15 cellular contexts compared by ENCODE assay signal in the genomic region with DNA sequence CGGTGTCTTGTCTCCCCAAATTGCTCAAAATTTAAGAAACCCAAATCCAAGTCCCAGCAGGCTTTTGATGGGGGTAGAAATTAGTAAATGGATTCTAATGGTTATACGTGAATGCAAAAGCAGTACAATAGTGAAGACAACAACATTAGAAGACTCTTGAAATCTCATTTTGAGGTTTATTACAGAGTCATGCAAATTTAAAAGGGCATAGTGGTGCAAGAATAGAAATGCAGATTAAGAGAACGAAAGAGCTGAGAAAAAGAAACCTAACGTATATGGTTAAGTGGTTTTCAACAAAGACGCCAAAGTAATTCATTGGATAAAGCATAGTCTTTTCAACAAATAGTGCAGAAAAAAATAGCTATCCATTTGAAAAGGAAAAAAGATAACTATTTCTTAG. TPM values are rescaled to one million over a fixed set of nuclear protein-coding genes. Genes with fewer than 3 reads are reported as not detected.
DNase-seq lines count a peak whose midpoint lies in the region; ATAC-seq and TF ChIP-seq lines count a peak whose summit lies in the region.
"Had no signal": no experiment of that assay in that cellular context is flagged by ENCODE, and none has a peak within 500 bp of the region (broad histone marks: within the 10 kb centered on the region; RNA-seq: fewer than 3 reads in every experiment).

No MANE protein-coding gene starts in this region.

- DNase-seq in CD4-positive, alpha-beta memory T cell = no peak
- DNase-seq in OCI-M1 (lab: John Stamatoyannopoulos, UW) (peak; percentile 57), head of caudate nucleus (no peak), tibial artery (no peak), sciatic nerve (ENCODE audit: low spot score) (no peak)
- DNase-seq in stimulated activated CD4-positive, alpha-beta T cell treated with anti-CD3 and anti-CD28 coated beads, Interleukin-2, amount 100 ng/mL, for 24 hours = no peak
- DNase-seq: activated CD4-positive, alpha-beta T cell treated with anti-CD3 and anti-CD28 coated beads, Interleukin-2, amount 50 U/mL, for 48 hours; aorta; BE2C; HCEC 1CT; SIG-M5 had no signal

- CTCF ChIA-PET in CD4-positive, alpha-beta memory T cell (lab: Charles Lee; ENCODE audit: partially characterized antibody) = interaction anchor here (0.6 kb wide), 1 partner anchor 1478 kb away, joined by 3 read pairs; no protein-coding TSS in a partner anchor

- no peaks in the 10 kb centered on the region for H3K36me3 Mint-ChIP-seq in CD4-positive, alpha-beta memory T cell

- no peak for TF ChIP-seq CTCF in tibial artery (IDR thresholded peaks at IDR 0.05)

- peaks cover 4 to 14% of the 10 kb centered on the region in 2 donors for H3K27me3 Mint-ChIP-seq in CD4-positive, alpha-beta memory T cell

- intact Hi-C loops in CD4-positive, alpha-beta memory T cell (cut with micrococcal nuclease) = no loop called here
- intact Hi-C loops in head of caudate nucleus (cut with DNase I) = no loop called here
- intact Hi-C loops in tibial artery (cut with DNase I; ENCODE audit: low total_unique reads) = loop anchor here (10.0 kb wide), 1 partner anchor 64 kb away; no protein-coding TSS in a partner anchor
- intact Hi-C loops in sciatic nerve (cut with DNase I) = no loop called here

- POLR2A ChIA-PET in CD4-positive, alpha-beta memory T cell (lab: Charles Lee; ENCODE audit: partially characterized antibody) = no interaction called here

- no peaks in the 10 kb centered on the region for H3K9me3 ChIP-seq in CD4-positive, alpha-beta memory T cell (ENCODE audit: control insufficient read depth in 1 of 2, low read length in 2 of 2)
- no peaks in the 10 kb centered on the region for H3K9me3 ChIP-seq in tibial artery
- H3K9me3 ChIP-seq: BE2C had no signal

- H3K36me3 ChIP-seq in CD4-positive, alpha-beta memory T cell (ENCODE audit: insufficient read depth, low read length) = no peaks in the 10 kb centered on the region
- H3K36me3 ChIP-seq in tibial artery = no peaks in the 10 kb centered on the region
- H3K36me3 ChIP-seq: BE2C had no signal

- H3K4me1 ChIP-seq in CD4-positive, alpha-beta memory T cell (ENCODE audit: insufficient read depth, low read length) = no peaks in the 10 kb centered on the region
- no peaks in the 10 kb centered on the region for H3K4me1 ChIP-seq in tibial artery
- H3K4me1 ChIP-seq: BE2C had no signal

- no peak overlapping the region for H3K4me3 ChIP-seq in CD4-positive, alpha-beta memory T cell (ENCODE audit: low read length in 2 of 2)
- no peak overlapping the region for H3K4me3 ChIP-seq in tibial artery
- H3K4me3 ChIP-seq: smooth muscle cell had no signal

- peak overlapping the region in 6 of 8 donors; percentile 1 to 49 (median 22) for H3K4me3 Mint-ChIP-seq in CD4-positive, alpha-beta memory T cell

- no peaks in the 10 kb centered on the region for H3K27me3 ChIP-seq in CD4-positive, alpha-beta memory T cell (ENCODE audit: insufficient read depth, low read length)
- H3K27me3 ChIP-seq in tibial artery = no peaks in the 10 kb centered on the region

- no peak overlapping the region for H3K27ac Mint-ChIP-seq in CD4-positive, alpha-beta memory T cell

- peak; percentile 77 for ATAC-seq in GM19035 (IDR thresholded peaks at IDR 0.05; ENCODE audit: unreplicated experiment)
- ATAC-seq in HG02943 (IDR thresholded peaks at IDR 0.05; ENCODE audit: low read depth, unreplicated experiment) = peak; percentile 75
- no peak for ATAC-seq in sciatic nerve

- no peak overlapping the region for H3K27ac ChIP-seq in CD4-positive, alpha-beta memory T cell (ENCODE audit: low read depth, low read length)
- no peak overlapping the region for H3K27ac ChIP-seq in tibial artery

- H3K9me3 Mint-ChIP-seq in CD4-positive, alpha-beta memory T cell = no peaks in the 10 kb centered on the region

- H3K4me1 Mint-ChIP-seq in CD4-positive, alpha-beta memory T cell = peaks cover 0 to 9% (median 7%) of the 10 kb centered on the region in 4 donors

RNA-seq across cellular contexts. Expression of gene CXXC1, which starts 33.2 kb away (rescaled TPM):
- 100 to 1,000 TPM; 165 to 191 TPM for total RNA-seq in CD4-positive, alpha-beta memory T cell
- polyA plus RNA-seq in CD4-positive, alpha-beta memory T cell = 10 to 100 TPM; 38.1 to 80.8 TPM
- 72.2 TPM for total RNA-seq in sciatic nerve

RNA-seq across cellular contexts. Expression of gene MBD1, which starts 39.4 kb away (rescaled TPM):
- 100 to 1,000 TPM; 135 to 144 TPM for total RNA-seq in CD4-positive, alpha-beta memory T cell
- 10 to 100 TPM; 24.5 to 39.2 TPM for polyA plus RNA-seq in CD4-positive, alpha-beta memory T cell
- 63.9 TPM for total RNA-seq in sciatic nerve

RNA-seq across cellular contexts. Expression of gene SKA1, which starts 54.1 kb away (rescaled TPM):
- under 1 TPM; 0.28 to 0.47 TPM for total RNA-seq in CD4-positive, alpha-beta memory T cell
- under 1 TPM in 1 of 2 donors, not detected in 1; 0.16 TPM for polyA plus RNA-seq in CD4-positive, alpha-beta memory T cell
- total RNA-seq in sciatic nerve = 0.36 TPM
- polyA plus RNA-seq: aorta had no signal

RNA-seq across cellular contexts. Expression of gene CFAP53, which starts 54.4 kb away (rescaled TPM):
- 1 to 10 TPM; 1.4 to 1.6 TPM for total RNA-seq in CD4-positive, alpha-beta memory T cell
- under 1 TPM; 0.10 to 0.13 TPM for polyA plus RNA-seq in CD4-positive, alpha-beta memory T cell
- 0.98 TPM for total RNA-seq in sciatic nerve
- total RNA-seq: LHCN-M2 had no signal
